In genomic region chr3:172034786-172035685, GRCh38 we compare ENCODE assay signal across 1 cellular context.
TF ChIP-seq lines count a peak whose summit lies in the region.

No MANE protein-coding gene starts in this region.

TF ChIP-seq in HepG2, 621 proteins besides CTCF, POLR2A, EP300 and RAD21 (continued from another document):
- TF ChIP-seq HOMEZ (CRISPR knock-in tag; IDR thresholded peaks at IDR 0.05; ENCODE audit: low read depth) (peak; percentile 65; the same call in 1 of the 2 replicates), SRSF9 (IDR thresholded peaks at IDR 0.05; ENCODE audit: borderline replicate concordance, insufficient read depth, low read depth, low read length, poor library complexity, severe bottlenecking) (no peak), THAP11 (CRISPR knock-in tag; IDR thresholded peaks at IDR 0.05) (0 out of 2 replicates have a peak, but pooled peaks have one; percentile 13), ZNF772 (CRISPR knock-in tag; IDR thresholded peaks at IDR 0.05) (no peak), ZNF891 (CRISPR knock-in tag; IDR thresholded peaks at IDR 0.05) (no peak), ARID3A (IDR thresholded peaks at IDR 0.05; ENCODE audit: low read depth, low read length) (0 out of 2 replicates have a peak, but pooled peaks have one; percentile 14), RBAK (CRISPR knock-in tag; IDR thresholded peaks at IDR 0.05) (no peak), ZMYM4 (CRISPR knock-in tag; IDR thresholded peaks at IDR 0.05) (peak; percentile 79)
TF ChIP-seq in HepG2: peak in this region for 9.
